In the genomic region with DNA sequence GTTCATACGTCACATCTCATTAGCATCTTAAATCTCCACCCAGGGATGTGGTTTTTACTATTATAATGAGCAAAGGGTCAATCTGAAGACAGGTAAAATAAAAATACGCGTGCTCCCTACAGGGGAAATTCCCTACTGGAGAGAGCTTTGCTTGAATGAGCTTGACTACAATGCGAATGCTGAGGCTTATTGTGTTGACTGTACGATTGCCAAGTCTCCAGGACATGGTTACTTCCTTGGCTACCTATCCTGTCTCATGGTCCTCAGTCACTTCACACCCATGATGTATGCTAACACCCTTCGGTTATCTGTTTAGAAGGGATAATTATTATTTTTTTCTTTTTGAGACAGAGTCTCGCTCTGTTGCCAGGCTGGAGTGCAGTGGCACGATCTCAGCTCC, we compare ENCODE assay signal across 19 cellular contexts.
"Had no signal": no experiment of that assay in that cellular context is flagged by ENCODE, and none has a peak within 500 bp of the region (broad histone marks: within the 10 kb centered on the region; RNA-seq: fewer than 3 reads in every experiment).

No MANE protein-coding gene starts in this region.

- DNase-seq: effector CD4-positive, alpha-beta T cell; endodermal cell; foreskin melanocyte; heart right ventricle; hypothalamus; left ventricle myocardium inferior; lower lobe of right lung; naive B cell; sigmoid colon; stimulated activated CD4-positive, alpha-beta T cell treated with anti-CD3 and anti-CD28 coated beads, Interleukin-2, amount 100 ng/mL, for 24 hours; stimulated activated CD4-positive, alpha-beta T cell treated with anti-CD3 and anti-CD28 coated beads, Interleukin-4, amount 100 ng/mL, for 4 hours; stimulated activated naive CD4-positive, alpha-beta T cell treated with Interleukin-2 at 50 U/mL for 16 hours had no signal

- H3K4me3 Mint-ChIP-seq: endodermal cell, memory B cell, mesothelial cell of epicardium, naive B cell, nephron, type B pancreatic cell had no signal

- H3K4me3 ChIP-seq: coronary artery, heart right ventricle, left ventricle myocardium inferior, lower lobe of right lung, right atrium auricular region, sigmoid colon, skin epidermis had no signal

- H3K27me3 Mint-ChIP-seq: memory B cell, naive B cell, type B pancreatic cell had no signal

- H3K36me3 Mint-ChIP-seq: memory B cell had no signal

- H3K4me1 Mint-ChIP-seq: endodermal cell, memory B cell, mesothelial cell of epicardium, naive B cell, nephron had no signal

- H3K9me3 Mint-ChIP-seq: memory B cell had no signal

- ATAC-seq: lower lobe of right lung had no signal

- H3K27ac Mint-ChIP-seq: endodermal cell, memory B cell, mesothelial cell of epicardium, naive B cell, nephron, type B pancreatic cell had no signal

- H3K27me3 ChIP-seq: heart right ventricle, right atrium auricular region, sigmoid colon had no signal

- H3K36me3 ChIP-seq: heart right ventricle, left ventricle myocardium inferior, lower lobe of right lung, right atrium auricular region, sigmoid colon had no signal
